In genomic region chr10:67602268-67602950, GRCh38 we compare ENCODE assay signal across 15 cellular contexts.
DNase-seq lines count a peak whose midpoint lies in the region; ATAC-seq and TF ChIP-seq lines count a peak whose summit lies in the region.
"Had no signal": no experiment of that assay in that cellular context is flagged by ENCODE, and none has a peak within 500 bp of the region (broad histone marks: within the 10 kb centered on the region; RNA-seq: fewer than 3 reads in every experiment).

No MANE protein-coding gene starts in this region.

- no peak overlapping the region for H2BK12ac ChIP-seq in mesenchymal stem cell (ENCODE audit: low read length in 2 of 2)

- H3K4ac ChIP-seq in mesenchymal stem cell (ENCODE audit: low read depth in 1 of 2, low read length in 2 of 2): no peak overlapping the region

- WGBS in mesenchymal stem cell: 67% methylated on average over 3 of the region's 4 CpGs

- no peak overlapping the region for H3K27ac ChIP-seq in mesenchymal stem cell (ENCODE audit: low read length, poor library complexity, severe bottlenecking)
- H3K27ac ChIP-seq in CD8-positive, alpha-beta T cell (ENCODE audit: low read depth, low read length): no peak overlapping the region

- no peak overlapping the region for H3K9ac ChIP-seq in mesenchymal stem cell (ENCODE audit: low read length)

- peak; percentile 73 for DNase-seq in COLO829 (ENCODE audit: low spot score)
- DNase-seq in NCI-H226: peak; percentile 73
- DNase-seq in choroid plexus epithelial cell (ENCODE audit: low read depth): peak; percentile 83
- DNase-seq in mesenchymal stem cell: peak; percentile 25
- DNase-seq in activated T-cell treated with anti-CD3 and anti-CD28 coated beads, Interleukin-2, amount 50 U/mL, for 24 hours: no peak
- DNase-seq in type B pancreatic cell (ENCODE audit: extremely low spot score, unreplicated experiment): no peak
- no peak for DNase-seq in CD8-positive, alpha-beta T cell
- DNase-seq: activated CD4-positive, alpha-beta T cell treated with anti-CD3 and anti-CD28 coated beads, Interleukin-2, amount 10 ng/mL, durations not matched to agents 7 days and 5 days; cerebellar nuclear complex; NCI-H1105; NCI-H774; occipital lobe; stimulated activated naive CD4-positive, alpha-beta T cell had no signal

- no peak for ATAC-seq in HG02870 (IDR thresholded peaks at IDR 0.05; ENCODE audit: unreplicated experiment)
- ATAC-seq in CD8-positive, alpha-beta T cell: no peak
- ATAC-seq: activated T-helper 17 cell treated with anti-CD3 and anti-CD28 coated beads, Interleukin-2, amount 50 U/mL, for 72 hours had no signal

- H3K4me1 ChIP-seq in mesenchymal stem cell (ENCODE audit: control insufficient read depth, insufficient read depth, low read depth, low read length): no peaks in the 10 kb centered on the region
- H3K4me1 ChIP-seq in CD8-positive, alpha-beta T cell (ENCODE audit: insufficient read depth, low read length): no peaks in the 10 kb centered on the region

- no peak overlapping the region for H3K4me2 ChIP-seq in mesenchymal stem cell (ENCODE audit: low read length, poor library complexity, severe bottlenecking)

- intact Hi-C loops in CD8-positive, alpha-beta T cell (cut with DNase I, micrococcal nuclease): no loop called here

- H3K36me3 ChIP-seq in mesenchymal stem cell (ENCODE audit: control insufficient read depth in 1 of 2, insufficient read depth in 2 of 2, low read depth in 1 of 2, low read length in 2 of 2): no peaks in the 10 kb centered on the region
- no peaks in the 10 kb centered on the region for H3K36me3 ChIP-seq in CD8-positive, alpha-beta T cell (ENCODE audit: insufficient read depth, low read length)

- H3K9me3 Mint-ChIP-seq in activated T-cell treated with anti-CD3 and anti-CD28 coated beads, Interleukin-2, amount 50 U/mL, for 24 hours: no peaks in the 10 kb centered on the region
- H3K9me3 Mint-ChIP-seq in type B pancreatic cell: no peaks in the 10 kb centered on the region
- H3K9me3 Mint-ChIP-seq in CD8-positive, alpha-beta T cell: no peaks in the 10 kb centered on the region
- H3K9me3 Mint-ChIP-seq: activated CD4-positive, alpha-beta T cell treated with anti-CD3 and anti-CD28 coated beads, Interleukin-2, amount 10 ng/mL, durations not matched to agents 7 days and 5 days had no signal

- H4K8ac ChIP-seq in mesenchymal stem cell (ENCODE audit: low read length): no peak overlapping the region

- no peak overlapping the region for H2BK120ac ChIP-seq in mesenchymal stem cell (ENCODE audit: low read depth, low read length)

- H3K27me3 Mint-ChIP-seq in activated T-cell treated with anti-CD3 and anti-CD28 coated beads, Interleukin-2, amount 50 U/mL, for 24 hours: peaks cover 22% of the 10 kb centered on the region
- no peaks in the 10 kb centered on the region for H3K27me3 Mint-ChIP-seq in type B pancreatic cell
- peaks cover 24% of the 10 kb centered on the region for H3K27me3 Mint-ChIP-seq in CD8-positive, alpha-beta T cell (ENCODE audit: low read depth)

- POLR2A ChIA-PET in CD8-positive, alpha-beta T cell (lab: Charles Lee): no interaction called here

- no peak overlapping the region for H3K4me3 Mint-ChIP-seq in activated T-cell treated with anti-CD3 and anti-CD28 coated beads, Interleukin-2, amount 50 U/mL, for 24 hours
- no peak overlapping the region for H3K4me3 Mint-ChIP-seq in type B pancreatic cell
- H3K4me3 Mint-ChIP-seq in CD8-positive, alpha-beta T cell: no peak overlapping the region
- H3K4me3 Mint-ChIP-seq: activated CD4-positive, alpha-beta T cell treated with anti-CD3 and anti-CD28 coated beads, Interleukin-2, amount 10 ng/mL, durations not matched to agents 7 days and 5 days; activated T-helper 17 cell treated with anti-CD3 and anti-CD28 coated beads, Interleukin-2, amount 50 U/mL, for 72 hours had no signal

- H3K36me3 Mint-ChIP-seq in activated T-cell treated with anti-CD3 and anti-CD28 coated beads, Interleukin-2, amount 50 U/mL, for 24 hours (ENCODE audit: low read depth): no peaks in the 10 kb centered on the region
- H3K36me3 Mint-ChIP-seq in type B pancreatic cell: no peaks in the 10 kb centered on the region
- no peaks in the 10 kb centered on the region for H3K36me3 Mint-ChIP-seq in CD8-positive, alpha-beta T cell

- no peak overlapping the region for H2BK15ac ChIP-seq in mesenchymal stem cell (ENCODE audit: low read depth, poor library complexity, severe bottlenecking)

- no peak overlapping the region for H3K23ac ChIP-seq in mesenchymal stem cell (ENCODE audit: low read length in 2 of 2)

- TF ChIP-seq CTCF in choroid plexus epithelial cell (conservative IDR thresholded peaks at IDR 0.05; ENCODE audit: low read depth, low read length): no peak
- no peak for TF ChIP-seq CTCF in type B pancreatic cell (conservative IDR thresholded peaks at IDR 0.05)
- no peak for TF ChIP-seq CTCF in CD8-positive, alpha-beta T cell (IDR thresholded peaks at IDR 0.05)

- no peaks in the 10 kb centered on the region for H3K27me3 ChIP-seq in mesenchymal stem cell (ENCODE audit: control insufficient read depth in 1 of 2, insufficient read depth in 1 of 2, low read length in 2 of 2)
- H3K27me3 ChIP-seq in CD8-positive, alpha-beta T cell (ENCODE audit: insufficient read depth, low read length): no peaks in the 10 kb centered on the region

- no peak overlapping the region for H3K18ac ChIP-seq in mesenchymal stem cell (ENCODE audit: low read depth in 1 of 2, low read length in 2 of 2)

- H4K91ac ChIP-seq in mesenchymal stem cell (ENCODE audit: low read length): no peak overlapping the region

- peaks cover 7% of the 10 kb centered on the region for H3K4me1 Mint-ChIP-seq in activated T-cell treated with anti-CD3 and anti-CD28 coated beads, Interleukin-2, amount 50 U/mL, for 24 hours (ENCODE audit: low read depth)
- no peaks in the 10 kb centered on the region for H3K4me1 Mint-ChIP-seq in type B pancreatic cell (ENCODE audit: unreplicated experiment)
- H3K4me1 Mint-ChIP-seq in CD8-positive, alpha-beta T cell (ENCODE audit: low read depth): no peaks in the 10 kb centered on the region

- H3K79me1 ChIP-seq in mesenchymal stem cell (replicated peaks; ENCODE audit: low read length, poor library complexity, severe bottlenecking): no peaks in the 10 kb centered on the region

- no peak overlapping the region for H2AFZ ChIP-seq in mesenchymal stem cell (ENCODE audit: low read depth, low read length)

- H2AK5ac ChIP-seq in mesenchymal stem cell (ENCODE audit: low read length, severe bottlenecking): no peak overlapping the region

- CTCF ChIA-PET in CD8-positive, alpha-beta T cell (lab: Charles Lee): no interaction called here

- no peak overlapping the region for H3K27ac Mint-ChIP-seq in activated T-cell treated with anti-CD3 and anti-CD28 coated beads, Interleukin-2, amount 50 U/mL, for 24 hours
- no peak overlapping the region for H3K27ac Mint-ChIP-seq in type B pancreatic cell
- no peak overlapping the region for H3K27ac Mint-ChIP-seq in CD8-positive, alpha-beta T cell
- H3K27ac Mint-ChIP-seq: activated CD4-positive, alpha-beta T cell treated with anti-CD3 and anti-CD28 coated beads, Interleukin-2, amount 10 ng/mL, durations not matched to agents 7 days and 5 days; activated T-helper 17 cell treated with anti-CD3 and anti-CD28 coated beads, Interleukin-2, amount 50 U/mL, for 72 hours had no signal

- H3K4me3 ChIP-seq in choroid plexus epithelial cell (ENCODE audit: low read depth, low read length): no peak overlapping the region
- H3K4me3 ChIP-seq in mesenchymal stem cell (ENCODE audit: insufficient read depth in 1 of 2, low read depth in 1 of 2, low read length in 2 of 2): no peak overlapping the region
- H3K4me3 ChIP-seq in CD8-positive, alpha-beta T cell (ENCODE audit: low read depth, low read length): no peak overlapping the region

- no peaks in the 10 kb centered on the region for H3K9me3 ChIP-seq in mesenchymal stem cell (ENCODE audit: control insufficient read depth, low read length)
- no peaks in the 10 kb centered on the region for H3K9me3 ChIP-seq in CD8-positive, alpha-beta T cell (ENCODE audit: low read length)

- H2BK5ac ChIP-seq in mesenchymal stem cell (ENCODE audit: low read depth, low read length, poor library complexity, severe bottlenecking): no peak overlapping the region

- H3K14ac ChIP-seq in mesenchymal stem cell (ENCODE audit: low read length in 2 of 2): no peak overlapping the region

Comparison
In these comparisons a context has a peak if more than half of its experiments do, and no peak if none do; other contexts are left out.
1. DNase-seq: peak in COLO829 (single experiment), NCI-H226 (single experiment), choroid plexus epithelial cell (single experiment) and mesenchymal stem cell (single experiment); none in activated T-cell treated with anti-CD3 and anti-CD28 coated beads, Interleukin-2, amount 50 U/mL, for 24 hours (single experiment), type B pancreatic cell (single experiment) and CD8-positive, alpha-beta T cell (0 of 7).